Comparison of ENCODE assay signal across 9 cellular contexts in genomic region chr6:144581807-144582537, GRCh38.
DNase-seq lines count a peak whose midpoint lies in the region; ATAC-seq lines count a peak whose summit lies in the region.
"Had no signal": no experiment of that assay in that cellular context is flagged by ENCODE, and none has a peak within 500 bp of the region (broad histone marks: within the 10 kb centered on the region; RNA-seq: fewer than 3 reads in every experiment).

No MANE protein-coding gene starts in this region.

- peaks cover 41% of the 10 kb centered on the region for H3K36me3 Mint-ChIP-seq in activated CD8-positive, alpha-beta memory T cell treated with anti-CD3 and anti-CD28 coated beads, Interleukin-2, amount 10 ng/mL, durations not matched to agents 7 days and 5 days
- H3K36me3 Mint-ChIP-seq: activated naive CD4-positive, alpha-beta T cell treated with anti-CD3 and anti-CD28 coated beads, Interleukin-2, amount 50 U/mL, for 72 hours had no signal

- peaks cover 67% of the 10 kb centered on the region for H3K4me1 Mint-ChIP-seq in activated CD8-positive, alpha-beta memory T cell treated with anti-CD3 and anti-CD28 coated beads, Interleukin-2, amount 10 ng/mL, durations not matched to agents 7 days and 5 days

- CTCF ChIA-PET in activated CD8-positive, alpha-beta memory T cell treated with anti-CD3 and anti-CD28 coated beads, Interleukin-2, amount 10 ng/mL, durations not matched to agents 7 days and 5 days (lab: Charles Lee) = interaction anchor here (0.7 to 1.9 kb wide), 6 partner anchors 15 to 479 kb away, joined by 3 to 7 read pairs (median 3); no protein-coding TSS in a partner anchor

- intact Hi-C loops in left ventricle myocardium superior (cut with micrococcal nuclease) = loop anchor here (10.0 kb wide), 1 partner anchor 1053 kb away; no protein-coding TSS in a partner anchor

- peak overlapping the region; percentile 91 for H3K27ac Mint-ChIP-seq in activated CD8-positive, alpha-beta memory T cell treated with anti-CD3 and anti-CD28 coated beads, Interleukin-2, amount 10 ng/mL, durations not matched to agents 7 days and 5 days

- peak; percentile 53 for DNase-seq in activated CD8-positive, alpha-beta memory T cell treated with anti-CD3 and anti-CD28 coated beads, Interleukin-2, amount 10 ng/mL, durations not matched to agents 7 days and 5 days
- DNase-seq in activated CD8-positive, alpha-beta memory T cell treated with anti-CD3 and anti-CD28 coated beads, Interleukin-2, amount 50 U/mL, for 48 hours = no peak
- peak; percentile 67 for DNase-seq in NCI-H146 treated with DMSO at 0.1 percent for 48 hours (lab: John Stamatoyannopoulos, UW; ENCODE audit: unreplicated experiment)
- peak; percentile 20 for DNase-seq in activated naive CD4-positive, alpha-beta T cell treated with anti-CD3 and anti-CD28 coated beads, Interleukin-2, amount 50 U/mL, for 16 hours
- DNase-seq in left ventricle myocardium superior = no peak
- DNase-seq in stromal cell of bone marrow (ENCODE audit: low read depth) = peak; percentile 27
- no peak for DNase-seq in DMS79 treated with DMSO at 0.1 percent for 48 hours (lab: John Stamatoyannopoulos, UW)

- no peaks in the 10 kb centered on the region for H3K27me3 Mint-ChIP-seq in activated CD8-positive, alpha-beta memory T cell treated with anti-CD3 and anti-CD28 coated beads, Interleukin-2, amount 10 ng/mL, durations not matched to agents 7 days and 5 days

- no peak for ATAC-seq in activated CD8-positive, alpha-beta memory T cell treated with anti-CD3 and anti-CD28 coated beads, Interleukin-2, amount 10 ng/mL, durations not matched to agents 7 days and 5 days
- ATAC-seq in left ventricle myocardium superior (peak; percentile 73), GM21576 (IDR thresholded peaks at IDR 0.05; ENCODE audit: unreplicated experiment) (no peak)

- no peaks in the 10 kb centered on the region for H3K9me3 Mint-ChIP-seq in activated CD8-positive, alpha-beta memory T cell treated with anti-CD3 and anti-CD28 coated beads, Interleukin-2, amount 10 ng/mL, durations not matched to agents 7 days and 5 days (ENCODE audit: low read depth)
- H3K9me3 Mint-ChIP-seq: activated naive CD4-positive, alpha-beta T cell treated with anti-CD3 and anti-CD28 coated beads, Interleukin-2, amount 50 U/mL, for 72 hours had no signal

- peak overlapping the region; percentile 9 for H3K4me3 Mint-ChIP-seq in activated CD8-positive, alpha-beta memory T cell treated with anti-CD3 and anti-CD28 coated beads, Interleukin-2, amount 10 ng/mL, durations not matched to agents 7 days and 5 days

Comparison
In these comparisons a context has a peak if more than half of its experiments do, and no peak if none do; other contexts are left out.
1. DNase-seq: peak in activated CD8-positive, alpha-beta memory T cell treated with anti-CD3 and anti-CD28 coated beads, Interleukin-2, amount 10 ng/mL, durations not matched to agents 7 days and 5 days (single experiment), NCI-H146 treated with DMSO at 0.1 percent for 48 hours (single experiment), activated naive CD4-positive, alpha-beta T cell treated with anti-CD3 and anti-CD28 coated beads, Interleukin-2, amount 50 U/mL, for 16 hours (single experiment) and stromal cell of bone marrow (single experiment); none in activated CD8-positive, alpha-beta memory T cell treated with anti-CD3 and anti-CD28 coated beads, Interleukin-2, amount 50 U/mL, for 48 hours (single experiment), left ventricle myocardium superior (single experiment) and DMS79 treated with DMSO at 0.1 percent for 48 hours (single experiment).